ENCODE assay signal across 30 cellular contexts in genomic region chr13:101530293-101530692, GRCh38.
DNase-seq lines count a peak whose midpoint lies in the region; ATAC-seq, FAIRE-seq and TF ChIP-seq lines count a peak whose summit lies in the region.
"Had no signal": no experiment of that assay in that cellular context is flagged by ENCODE, and none has a peak within 500 bp of the region (broad histone marks: within the 10 kb centered on the region; RNA-seq: fewer than 3 reads in every experiment).

No MANE protein-coding gene starts in this region.

- H3K27ac Mint-ChIP-seq in nephron progenitor cell = no peak overlapping the region
- H3K27ac Mint-ChIP-seq: activated naive CD8-positive, alpha-beta T cell treated with anti-CD3 and anti-CD28 coated beads, Interleukin-2, amount 50 U/mL, for 24 hours; B cell; brain; CD8-positive, alpha-beta T cell; stimulated activated effector memory CD8-positive, alpha-beta T cell treated with anti-CD3 and anti-CD28 coated beads, Interleukin-12 subunit alpha, Interleukin-12 subunit beta, amount 100 ng/mL, for 72 hours; T-helper 17 cell had no signal

- POLR2A ChIA-PET in GM12878 (lab: Charles Lee) = interaction anchor here (1.6 kb wide), 1 partner anchor 96 kb away, joined by 3 read pairs; no protein-coding TSS in a partner anchor

- no peak overlapping the region for H2AFZ ChIP-seq in GM12878 (ENCODE audit: control insufficient read depth, low read depth, low read length)

- CTCF ChIA-PET in GM12878 (lab: Yijun Ruan, JAX) = no interaction called here

- RAD21 ChIA-PET in GM12878 (lab: Charles Lee; ENCODE audit: unreplicated experiment) = no interaction called here

- H3K36me3 ChIP-seq in GM12878 (ENCODE audit: control insufficient read depth in 2 of 2, insufficient read depth in 2 of 2, low read length in 1 of 2) (no peaks in the 10 kb centered on the region), tibial artery (no peaks in the 10 kb centered on the region)
- H3K36me3 ChIP-seq: MG63, neutrophil, prostate gland, right lobe of liver, suprapubic skin had no signal

- intact Hi-C loops in GM12878 (cut with micrococcal nuclease; ENCODE audit: unreplicated experiment) = no loop called here
- intact Hi-C loops in tibial artery (cut with DNase I; ENCODE audit: low total_unique reads) = no loop called here

- in situ Hi-C loops in GM12878 (cut with MboI) = no loop called here

- no peak overlapping the region for H3K4me2 ChIP-seq in GM12878 (ENCODE audit: control insufficient read depth, insufficient read depth)

- TF ChIP-seq EP300 in GM12878 (IDR thresholded peaks at IDR 0.05; ENCODE audit: borderline replicate concordance in 1 of 2, control insufficient read depth in 1 of 2, low read depth in 2 of 2, low read length in 2 of 2) = no peak

- FAIRE-seq in H54 (lab: Jason Lieb, UNC) (peak; percentile 94), GM12878 (lab: Jason Lieb, UNC) (no peak)
- FAIRE-seq: GM12892 had no signal

- no peaks in the 10 kb centered on the region for H3K79me2 ChIP-seq in GM12878 (ENCODE audit: control insufficient read depth, insufficient read depth, low read length)

- H3K4me1 ChIP-seq in GM12878 (ENCODE audit: control insufficient read depth, insufficient read depth, low read length) (no peaks in the 10 kb centered on the region), tibial artery (peaks cover 0 to 65% (median 7%) of the 10 kb centered on the region in 4 donors)
- H3K4me1 ChIP-seq: prostate gland, right lobe of liver, suprapubic skin had no signal

- H3K9ac ChIP-seq in GM12878 (ENCODE audit: control insufficient read depth, insufficient read depth, low read length) = no peak overlapping the region

- no peak overlapping the region for H3K27ac ChIP-seq in GM12878 (ENCODE audit: control insufficient read depth, insufficient read depth)
- H3K27ac ChIP-seq in tibial artery = peak overlapping the region; percentile 56 to 72
- H3K27ac ChIP-seq: neutrophil, prostate gland, right lobe of liver, suprapubic skin had no signal

- H3K9me3 ChIP-seq in GM12878 (replicated peaks; ENCODE audit: control insufficient read depth, insufficient read depth, low read length) = no peaks in the 10 kb centered on the region
- H3K9me3 ChIP-seq in tibial artery = no peaks in the 10 kb centered on the region
- H3K9me3 ChIP-seq: MG63, neutrophil, prostate gland, right lobe of liver, suprapubic skin had no signal

- H3K27me3 ChIP-seq in GM12878 (replicated peaks in 1 of 2; ENCODE audit: control insufficient read depth in 2 of 2, insufficient read depth in 2 of 2, low read length in 1 of 2) (no peaks in the 10 kb centered on the region), tibial artery (no peaks in the 10 kb centered on the region)
- H3K27me3 ChIP-seq: MG63, neutrophil, right lobe of liver, suprapubic skin had no signal

- SMC1A ChIA-PET in GM12878 (lab: Charles Lee; ENCODE audit: uncharacterized antibody, unreplicated experiment) = interaction anchor here (1.0 kb wide), 1 partner anchor 9 kb away, joined by 3 read pairs; no protein-coding TSS in a partner anchor

- no peak overlapping the region for H3K4me3 ChIP-seq in GM12878
- no peak overlapping the region for H3K4me3 ChIP-seq in tibial artery
- H3K4me3 ChIP-seq: prostate gland, suprapubic skin had no signal

- no peak for TF ChIP-seq RAD21 in GM12878 (IDR thresholded peaks at IDR 0.05; ENCODE audit: insufficient read depth, low read depth, low read length)

- no peaks in the 10 kb centered on the region for H4K20me1 ChIP-seq in GM12878 (ENCODE audit: control insufficient read depth, insufficient read depth)

- H3K27me3 Mint-ChIP-seq in nephron progenitor cell (ENCODE audit: low read depth, poor library complexity) = no peaks in the 10 kb centered on the region
- H3K27me3 Mint-ChIP-seq: B cell, brain had no signal

- no peak for TF ChIP-seq POLR2A in H54 (IDR thresholded peaks at IDR 0.05; ENCODE audit: low read depth, low read length)
- TF ChIP-seq POLR2A in GM12878 (IDR thresholded peaks at IDR 0.05; ENCODE audit: low read depth, low read length) = no peak

- H3K4me1 Mint-ChIP-seq in nephron progenitor cell = no peaks in the 10 kb centered on the region
- H3K4me1 Mint-ChIP-seq: activated naive CD8-positive, alpha-beta T cell treated with anti-CD3 and anti-CD28 coated beads, Interleukin-2, amount 50 U/mL, for 24 hours; B cell; brain; stimulated activated effector memory CD8-positive, alpha-beta T cell treated with anti-CD3 and anti-CD28 coated beads, Interleukin-12 subunit alpha, Interleukin-12 subunit beta, amount 100 ng/mL, for 72 hours had no signal

- no peaks in the 10 kb centered on the region for H3K9me3 Mint-ChIP-seq in nephron progenitor cell
- H3K9me3 Mint-ChIP-seq: activated naive CD8-positive, alpha-beta T cell treated with anti-CD3 and anti-CD28 coated beads, Interleukin-2, amount 50 U/mL, for 24 hours; brain; CD8-positive, alpha-beta T cell; stimulated activated effector memory CD8-positive, alpha-beta T cell treated with anti-CD3 and anti-CD28 coated beads, Interleukin-12 subunit alpha, Interleukin-12 subunit beta, amount 100 ng/mL, for 72 hours had no signal

- TF ChIP-seq CTCF in GM12878 (IDR thresholded peaks at IDR 0.05 in 2 of 3, conservative IDR thresholded peaks at IDR 0.05 in 1 of 3; ENCODE audit: control insufficient read depth in 2 of 3, extremely low read depth in 1 of 3, insufficient read depth in 1 of 3, low read depth in 3 of 3, low read length in 3 of 3) = no peak
- no peak for TF ChIP-seq CTCF in tibial artery (IDR thresholded peaks at IDR 0.05)
- no peak for TF ChIP-seq CTCF in nephron progenitor cell (IDR thresholded peaks at IDR 0.05)

- no peak overlapping the region for H3K4me3 Mint-ChIP-seq in nephron progenitor cell
- H3K4me3 Mint-ChIP-seq: activated naive CD8-positive, alpha-beta T cell treated with anti-CD3 and anti-CD28 coated beads, Interleukin-2, amount 50 U/mL, for 24 hours; B cell; brain; CD8-positive, alpha-beta T cell; stimulated activated effector memory CD8-positive, alpha-beta T cell treated with anti-CD3 and anti-CD28 coated beads, Interleukin-12 subunit alpha, Interleukin-12 subunit beta, amount 100 ng/mL, for 72 hours; T-helper 17 cell had no signal

- DNase-seq in H54 (ENCODE audit: insufficient read length, low spot score) = no peak
- DNase-seq in GM12878 (ENCODE audit: low read depth, low spot score) = no peak
- peak; percentile 69 for DNase-seq in iris pigment epithelial cell (ENCODE audit: low read depth)
- no peak for DNase-seq in tibial artery
- DNase-seq in SHP77 treated with DMSO at 0.1 percent for 48 hours (lab: John Stamatoyannopoulos, UW) = no peak
- no peak for DNase-seq in NOMO-1 treated with dmso at 0.1 percent for 144 hours (lab: John Stamatoyannopoulos, UW; ENCODE audit: unreplicated experiment)
- no peak for DNase-seq in nephron progenitor cell
- DNase-seq: activated CD4-positive, alpha-beta T cell treated with anti-CD3 and anti-CD28 coated beads, Interleukin-2, amount 50 U/mL, for 48 hours; activated CD4-positive, CD25-positive, alpha-beta regulatory T cell treated with anti-CD3 and anti-CD28 coated beads, Interleukin-2, amount 50 U/mL, for 72 hours; activated naive CD4-positive, alpha-beta T cell; activated naive CD8-positive, alpha-beta T cell treated with anti-CD3 and anti-CD28 coated beads, Interleukin-2, amount 50 U/mL, for 24 hours; CD8-positive, alpha-beta T cell; H7; head of caudate nucleus; islet precursor cell; KBM-7; left ventricle myocardium superior; MG63; NCI-H1105; NCI-H187; NCI-H2171; right lobe of liver; T-helper 17 cell had no signal

- no peaks in the 10 kb centered on the region for H3K36me3 Mint-ChIP-seq in nephron progenitor cell (ENCODE audit: low read depth)
- H3K36me3 Mint-ChIP-seq: brain; CD8-positive, alpha-beta T cell; stimulated activated effector memory CD8-positive, alpha-beta T cell treated with anti-CD3 and anti-CD28 coated beads, Interleukin-12 subunit alpha, Interleukin-12 subunit beta, amount 100 ng/mL, for 72 hours had no signal

- ATAC-seq in GM12878 = peak; percentile 13
- ATAC-seq: activated naive CD8-positive, alpha-beta T cell treated with anti-CD3 and anti-CD28 coated beads, Interleukin-2, amount 50 U/mL, for 24 hours; CD8-positive, alpha-beta T cell; left ventricle myocardium superior; stimulated activated effector memory CD8-positive, alpha-beta T cell treated with anti-CD3 and anti-CD28 coated beads, Interleukin-12 subunit alpha, Interleukin-12 subunit beta, amount 100 ng/mL, for 72 hours; T-helper 17 cell had no signal

- BruUV-seq in GM12878 (replicated peaks; lab: Mats Ljungman, UMichigan) = no TSS peak

TF ChIP-seq in GM12878, 131 proteins besides CTCF, POLR2A, EP300 and RAD21 (continues in another document):
- TF ChIP-seq E2F8 (IDR thresholded peaks at IDR 0.05; ENCODE audit: low read depth, partially characterized antibody) (no peak), MAX (IDR thresholded peaks at IDR 0.05; ENCODE audit: low read depth, low read length) (no peak)
